29 cellular contexts compared by ENCODE assay signal in genomic region chrX:33128048-33128805, GRCh38.
DNase-seq lines count a peak whose midpoint lies in the region; ATAC-seq and TF ChIP-seq lines count a peak whose summit lies in the region.
"Had no signal": no experiment of that assay in that cellular context is flagged by ENCODE, and none has a peak within 500 bp of the region (broad histone marks: within the 10 kb centered on the region; RNA-seq: fewer than 3 reads in every experiment).

No MANE protein-coding gene starts in this region.

- H4K20me1 ChIP-seq in OCI-LY7 (ENCODE audit: insufficient read depth, low read length) = no peaks in the 10 kb centered on the region
- H4K20me1 ChIP-seq in neural progenitor cell (ENCODE audit: low read depth) = no peaks in the 10 kb centered on the region

- H3K9ac ChIP-seq in neural progenitor cell = no peak overlapping the region
- H3K9ac ChIP-seq: GM23248, SK-N-SH had no signal

- no peak overlapping the region for H3K27ac Mint-ChIP-seq in neural progenitor cell
- H3K27ac Mint-ChIP-seq: activated CD8-positive, alpha-beta memory T cell treated with anti-CD3 and anti-CD28 coated beads, Interleukin-2, amount 10 ng/mL, durations not matched to agents 7 days and 5 days; activated naive CD4-positive, alpha-beta T cell treated with anti-CD3 and anti-CD28 coated beads, Interleukin-2, amount 10 ng/mL, durations not matched to agents 7 days and 5 days; activated T-helper 1 cell treated with anti-CD3 and anti-CD28 coated beads, Interleukin-12 subunit alpha, Interleukin-12 subunit beta, Interleukin-2, Interleukin-4 antibody, amounts not matched to agents 30 ng/mL and 10 ng/mL and 1 ng/mL, durations not matched to agents 14 hours and 24 hours and 36 hours; CD14-positive monocyte; natural killer cell treated with Interleukin-12 subunit alpha and Interleukin-12 subunit beta and Interleukin-15 and Interleukin-18, amount 100 ng/mL, for 72 hours; stimulated activated naive CD8-positive, alpha-beta T cell treated with anti-CD3 and anti-CD28 coated beads, Interleukin-15, amount 100 ng/mL, for 72 hours had no signal

- no peak overlapping the region for H3K4me3 Mint-ChIP-seq in neural progenitor cell
- H3K4me3 Mint-ChIP-seq: activated CD8-positive, alpha-beta memory T cell treated with anti-CD3 and anti-CD28 coated beads, Interleukin-2, amount 10 ng/mL, durations not matched to agents 7 days and 5 days; activated naive CD4-positive, alpha-beta T cell treated with anti-CD3 and anti-CD28 coated beads, Interleukin-2, amount 10 ng/mL, durations not matched to agents 7 days and 5 days; activated T-helper 1 cell treated with anti-CD3 and anti-CD28 coated beads, Interleukin-12 subunit alpha, Interleukin-12 subunit beta, Interleukin-2, Interleukin-4 antibody, amounts not matched to agents 30 ng/mL and 10 ng/mL and 1 ng/mL, durations not matched to agents 14 hours and 24 hours and 36 hours; CD14-positive monocyte; natural killer cell treated with Interleukin-12 subunit alpha and Interleukin-12 subunit beta and Interleukin-15 and Interleukin-18, amount 100 ng/mL, for 72 hours; stimulated activated naive CD8-positive, alpha-beta T cell treated with anti-CD3 and anti-CD28 coated beads, Interleukin-15, amount 100 ng/mL, for 72 hours had no signal

- DNase-seq in DMS53 (lab: John Stamatoyannopoulos, UW) (peak; percentile 58), OCI-LY7 (ENCODE audit: low spot score) (peak; percentile 83), neural progenitor cell (ENCODE audit: low spot score) (peak; percentile 16), brain microvascular endothelial cell (no peak)
- DNase-seq in activated CD4-positive, CD25-positive, alpha-beta regulatory T cell treated with anti-CD3 and anti-CD28 coated beads, Interleukin-2, amount 50 U/mL, for 72 hours = no peak
- DNase-seq: activated CD4-positive, alpha-beta T cell treated with anti-CD3 and anti-CD28 coated beads, Interleukin-2, amount 50 U/mL, for 1 hour; activated CD8-positive, alpha-beta memory T cell treated with anti-CD3 and anti-CD28 coated beads, Interleukin-2, amount 10 ng/mL, durations not matched to agents 7 days and 5 days; activated naive CD4-positive, alpha-beta T cell treated with anti-CD3 and anti-CD28 coated beads, Interleukin-2, amount 10 ng/mL, durations not matched to agents 7 days and 5 days; amygdala; GDM1; GM23248; kidney; NCI-H1048; NCI-H187 treated with DMSO at 0.1 percent for 48 hours; NCI-H226; RPMI8226; SK-N-SH; stimulated activated CD4-positive, alpha-beta T cell treated with anti-CD3 and anti-CD28 coated beads, Interleukin-15, amount 100 ng/mL, for 24 hours; stimulated activated naive CD8-positive, alpha-beta T cell treated with anti-CD3 and anti-CD28 coated beads, Interleukin-15, amount 100 ng/mL, for 72 hours; transverse colon had no signal

- H3K79me2 ChIP-seq in OCI-LY7 (ENCODE audit: insufficient read depth, low read depth, low read length) (no peaks in the 10 kb centered on the region), neural progenitor cell (ENCODE audit: low read depth) (no peaks in the 10 kb centered on the region)

- H3K27ac ChIP-seq in HEK293 (ENCODE audit: extremely low read depth, low read depth, low read length) (no peak overlapping the region), OCI-LY7 (ENCODE audit: low read depth, low read length, poor library complexity, severe bottlenecking) (peak overlapping the region; percentile 98), neural progenitor cell (no peak overlapping the region), brain microvascular endothelial cell (no peak overlapping the region)
- H3K27ac ChIP-seq: coronary artery, GM23248, transverse colon, VCaP had no signal

- no peaks in the 10 kb centered on the region for H3K36me3 Mint-ChIP-seq in neural progenitor cell
- H3K36me3 Mint-ChIP-seq: activated CD8-positive, alpha-beta memory T cell treated with anti-CD3 and anti-CD28 coated beads, Interleukin-2, amount 10 ng/mL, durations not matched to agents 7 days and 5 days; activated naive CD4-positive, alpha-beta T cell treated with anti-CD3 and anti-CD28 coated beads, Interleukin-2, amount 10 ng/mL, durations not matched to agents 7 days and 5 days; CD14-positive monocyte; natural killer cell treated with Interleukin-12 subunit alpha and Interleukin-12 subunit beta and Interleukin-15 and Interleukin-18, amount 100 ng/mL, for 72 hours had no signal

- peaks cover 2% of the 10 kb centered on the region for H3K27me3 Mint-ChIP-seq in neural progenitor cell (ENCODE audit: insufficient read depth, low read depth)
- H3K27me3 Mint-ChIP-seq: activated CD8-positive, alpha-beta memory T cell treated with anti-CD3 and anti-CD28 coated beads, Interleukin-2, amount 10 ng/mL, durations not matched to agents 7 days and 5 days; activated naive CD4-positive, alpha-beta T cell treated with anti-CD3 and anti-CD28 coated beads, Interleukin-2, amount 10 ng/mL, durations not matched to agents 7 days and 5 days; natural killer cell treated with Interleukin-12 subunit alpha and Interleukin-12 subunit beta and Interleukin-15 and Interleukin-18, amount 100 ng/mL, for 72 hours; stimulated activated naive CD8-positive, alpha-beta T cell treated with anti-CD3 and anti-CD28 coated beads, Interleukin-15, amount 100 ng/mL, for 72 hours had no signal

- H3K4me3 ChIP-seq in HEK293 (ENCODE audit: low read depth, low read length) (no peak overlapping the region), OCI-LY7 (ENCODE audit: low read depth, low read length, poor library complexity, severe bottlenecking) (peak overlapping the region; percentile 65), neural progenitor cell (no peak overlapping the region), brain microvascular endothelial cell (ENCODE audit: low read depth, low read length) (no peak overlapping the region)
- H3K4me3 ChIP-seq: coronary artery, GM23248, transverse colon had no signal

- no peak for ATAC-seq in GM21576 (IDR thresholded peaks at IDR 0.05; ENCODE audit: unreplicated experiment)
- ATAC-seq in HG03442 (IDR thresholded peaks at IDR 0.05; ENCODE audit: unreplicated experiment) = no peak
- ATAC-seq: activated CD8-positive, alpha-beta memory T cell treated with anti-CD3 and anti-CD28 coated beads, Interleukin-2, amount 10 ng/mL, durations not matched to agents 7 days and 5 days; natural killer cell treated with Interleukin-12 subunit alpha and Interleukin-12 subunit beta and Interleukin-15 and Interleukin-18, amount 100 ng/mL, for 72 hours; sciatic nerve; stimulated activated naive CD8-positive, alpha-beta T cell treated with anti-CD3 and anti-CD28 coated beads, Interleukin-15, amount 100 ng/mL, for 72 hours had no signal

- no peak for TF ChIP-seq CTCF in HEK293 (tag by site-specific recombination; IDR thresholded peaks at IDR 0.05)
- no peak for TF ChIP-seq CTCF in OCI-LY7 (conservative IDR thresholded peaks at IDR 0.05; ENCODE audit: low read length)
- no peak for TF ChIP-seq CTCF in neural progenitor cell (IDR thresholded peaks at IDR 0.05)
- TF ChIP-seq CTCF in brain microvascular endothelial cell (IDR thresholded peaks at IDR 0.05; ENCODE audit: low read depth, low read length, missing control alignments) = no peak

- intact Hi-C loops in OCI-LY7 (cut with micrococcal nuclease; ENCODE audit: unreplicated experiment) = loop anchor here (2.0 to 10.0 kb wide), 2 partner anchors 43 to 127 kb away; no protein-coding TSS in a partner anchor

- no peaks in the 10 kb centered on the region for H3K4me1 Mint-ChIP-seq in neural progenitor cell
- H3K4me1 Mint-ChIP-seq: activated CD8-positive, alpha-beta memory T cell treated with anti-CD3 and anti-CD28 coated beads, Interleukin-2, amount 10 ng/mL, durations not matched to agents 7 days and 5 days; activated naive CD4-positive, alpha-beta T cell treated with anti-CD3 and anti-CD28 coated beads, Interleukin-2, amount 10 ng/mL, durations not matched to agents 7 days and 5 days; CD14-positive monocyte; stimulated activated naive CD8-positive, alpha-beta T cell treated with anti-CD3 and anti-CD28 coated beads, Interleukin-15, amount 100 ng/mL, for 72 hours had no signal

- peaks cover 9% of the 10 kb centered on the region for H3F3A ChIP-seq in neural progenitor cell (ENCODE audit: low read depth)

- in situ Hi-C loops in brain microvascular endothelial cell (cut with HindIII; ENCODE audit: low pct_ligation_motif_present, low sequenced_read_pairs) = no loop called here

- BruUV-seq in OCI-LY7 (replicated peaks; lab: Mats Ljungman, UMichigan) = no TSS peak

- H3K9me3 ChIP-seq in HEK293 (ENCODE audit: control insufficient read depth, insufficient read depth, low read depth, low read length) (no peaks in the 10 kb centered on the region), OCI-LY7 (ENCODE audit: low read length) (peaks cover 18% of the 10 kb centered on the region; the same call in 1 of the 2 replicates), neural progenitor cell (ENCODE audit: low read depth) (no peaks in the 10 kb centered on the region)
- H3K9me3 ChIP-seq: SK-N-SH, transverse colon had no signal

- H3K36me3 ChIP-seq in HEK293 (ENCODE audit: control insufficient read depth in 2 of 2, insufficient read depth in 1 of 2, low read length in 2 of 2) (no peaks in the 10 kb centered on the region), OCI-LY7 (ENCODE audit: insufficient read depth, low read length) (peaks cover 25% of the 10 kb centered on the region), neural progenitor cell (no peaks in the 10 kb centered on the region), brain microvascular endothelial cell (replicated peaks) (no peaks in the 10 kb centered on the region)
- H3K36me3 ChIP-seq: transverse colon had no signal

- H3K4me2 ChIP-seq in OCI-LY7 (ENCODE audit: low read length) = peak overlapping the region; percentile 70
- peak overlapping the region; percentile 47 for H3K4me2 ChIP-seq in neural progenitor cell
- H3K4me2 ChIP-seq: SK-N-SH had no signal

- no peaks in the 10 kb centered on the region for H3K9me3 Mint-ChIP-seq in neural progenitor cell
- H3K9me3 Mint-ChIP-seq: activated naive CD4-positive, alpha-beta T cell treated with anti-CD3 and anti-CD28 coated beads, Interleukin-2, amount 10 ng/mL, durations not matched to agents 7 days and 5 days; activated T-helper 1 cell treated with anti-CD3 and anti-CD28 coated beads, Interleukin-12 subunit alpha, Interleukin-12 subunit beta, Interleukin-2, Interleukin-4 antibody, amounts not matched to agents 30 ng/mL and 10 ng/mL and 1 ng/mL, durations not matched to agents 14 hours and 24 hours and 36 hours; natural killer cell treated with Interleukin-12 subunit alpha and Interleukin-12 subunit beta and Interleukin-15 and Interleukin-18, amount 100 ng/mL, for 72 hours; stimulated activated naive CD8-positive, alpha-beta T cell treated with anti-CD3 and anti-CD28 coated beads, Interleukin-15, amount 100 ng/mL, for 72 hours had no signal

- H3K4me1 ChIP-seq in HEK293 (ENCODE audit: control insufficient read depth, insufficient read depth, low read length) = no peaks in the 10 kb centered on the region
- peaks cover 43% of the 10 kb centered on the region for H3K4me1 ChIP-seq in OCI-LY7 (ENCODE audit: insufficient read depth, low read length, poor library complexity, severe bottlenecking)
- peaks cover 30% of the 10 kb centered on the region for H3K4me1 ChIP-seq in neural progenitor cell
- H3K4me1 ChIP-seq: transverse colon had no signal

- POLR2A ChIA-PET in HEK293 (lab: Yijun Ruan, JAX) = no interaction called here
- POLR2A ChIA-PET in OCI-LY7 (lab: Charles Lee) = interaction anchor here (1.4 kb wide), 1 partner anchor 14 kb away, joined by 3 read pairs; no protein-coding TSS in a partner anchor

- CTCF ChIA-PET in HEK293 (lab: Yijun Ruan, JAX) (no interaction called here), OCI-LY7 (lab: Charles Lee; ENCODE audit: unreplicated experiment) (no interaction called here)

- H3K27me3 ChIP-seq in neural progenitor cell = no peaks in the 10 kb centered on the region
- no peaks in the 10 kb centered on the region for H3K27me3 ChIP-seq in brain microvascular endothelial cell (replicated peaks)
- H3K27me3 ChIP-seq: transverse colon had no signal

- no peaks in the 10 kb centered on the region for H3K9me2 ChIP-seq in OCI-LY7 (ENCODE audit: insufficient read depth, low read length)
- H3K9me2 ChIP-seq: SK-N-SH had no signal

- H2AFZ ChIP-seq in OCI-LY7 (ENCODE audit: low read length) (peak overlapping the region; percentile 52), neural progenitor cell (replicated peaks) (peak overlapping the region; percentile 69)
- H2AFZ ChIP-seq: GM23248 had no signal

Comparison
In these comparisons a context has a peak if more than half of its experiments do, and no peak if none do; other contexts are left out.
1. DNase-seq: peak in DMS53 (single experiment), OCI-LY7 (single experiment) and neural progenitor cell (single experiment); none in activated CD4-positive, CD25-positive, alpha-beta regulatory T cell treated with anti-CD3 and anti-CD28 coated beads, Interleukin-2, amount 50 U/mL, for 72 hours (single experiment) and brain microvascular endothelial cell (single experiment).